Comparison of ENCODE assay signal across 17 cellular contexts in genomic region chr1:184509105-184509504, GRCh38.
DNase-seq lines count a peak whose midpoint lies in the region; ATAC-seq and TF ChIP-seq lines count a peak whose summit lies in the region.
"Had no signal": no experiment of that assay in that cellular context is flagged by ENCODE, and none has a peak within 500 bp of the region (broad histone marks: within the 10 kb centered on the region; RNA-seq: fewer than 3 reads in every experiment).

No MANE protein-coding gene starts in this region.

- TF ChIP-seq CTCF in AG10803 (conservative IDR thresholded peaks at IDR 0.05; ENCODE audit: low read length) (no peak), psoas muscle (IDR thresholded peaks at IDR 0.05) (no peak), suprapubic skin (IDR thresholded peaks at IDR 0.05) (no peak)

- H3K27ac ChIP-seq in muscle layer of duodenum (ENCODE audit: low read length) (peak overlapping the region; percentile 75), psoas muscle (peak overlapping the region; percentile 88), suprapubic skin (no peak overlapping the region)
- H3K27ac ChIP-seq: GM23248, HL-60 had no signal

- H3K9me3 ChIP-seq in muscle layer of duodenum (ENCODE audit: control insufficient read depth in 1 of 2, low read length in 2 of 2) (no peaks in the 10 kb centered on the region), psoas muscle (no peaks in the 10 kb centered on the region), suprapubic skin (no peaks in the 10 kb centered on the region)

- peak; percentile 29 for DNase-seq in AG10803 (ENCODE audit: low read depth)
- DNase-seq in amniotic epithelial cell (ENCODE audit: low read depth), result peak; percentile 89
- DNase-seq in psoas muscle, result no peak
- DNase-seq in suprapubic skin (ENCODE audit: low spot score in 2 of 2), result no peak
- DNase-seq in cortex of kidney (lab: John Stamatoyannopoulos, UW), result no peak
- no peak for DNase-seq in midbrain (lab: John Stamatoyannopoulos, UW)
- no peak for DNase-seq in NCI-H1105 (lab: John Stamatoyannopoulos, UW)
- DNase-seq: ACHN; C1 segment of cervical spinal cord; CD4-positive, alpha-beta memory T cell; DMS153; DND-41; GDM1; GM23248 had no signal

- no peak overlapping the region for H3K4me3 ChIP-seq in AG10803 (ENCODE audit: low read length)
- no peak overlapping the region for H3K4me3 ChIP-seq in muscle layer of duodenum (ENCODE audit: low read depth in 1 of 2, low read length in 2 of 2)
- no peak overlapping the region for H3K4me3 ChIP-seq in psoas muscle
- no peak overlapping the region for H3K4me3 ChIP-seq in suprapubic skin
- H3K4me3 ChIP-seq: GM23248 had no signal

- intact Hi-C loops in psoas muscle (cut with DNase I), result no loop called here

- no peak for ATAC-seq in psoas muscle
- ATAC-seq: HCT116 had no signal

- H3K36me3 ChIP-seq in muscle layer of duodenum (ENCODE audit: control insufficient read depth in 1 of 2, insufficient read depth in 2 of 2, low read length in 2 of 2) (peaks cover 0 to 3% of the 10 kb centered on the region in 2 donors), psoas muscle (ENCODE audit: insufficient read depth in 1 of 2, low read depth in 1 of 2) (peaks cover 3 to 35% of the 10 kb centered on the region in 2 donors), suprapubic skin (no peaks in the 10 kb centered on the region)

- WGBS in psoas muscle, 3 donors, result 82 to 94% (median 83%) methylated on average over 2 of the region's 2 CpGs
- WGBS in suprapubic skin, result 94% methylated on average over 2 of the region's 2 CpGs

- TF ChIP-seq EP300 in suprapubic skin (IDR thresholded peaks at IDR 0.05), result no peak

- H3K27me3 ChIP-seq in muscle layer of duodenum (ENCODE audit: low read depth, low read length), result no peaks in the 10 kb centered on the region
- H3K27me3 ChIP-seq in psoas muscle (ENCODE audit: insufficient read depth in 3 of 3, low read length in 2 of 3), result no peaks in the 10 kb centered on the region
- H3K27me3 ChIP-seq in suprapubic skin, result no peaks in the 10 kb centered on the region

- peaks cover 6 to 13% of the 10 kb centered on the region in 2 donors for H3K4me1 ChIP-seq in muscle layer of duodenum (ENCODE audit: control insufficient read depth in 1 of 2, insufficient read depth in 2 of 2, low read length in 2 of 2)
- peaks cover 60% of the 10 kb centered on the region for H3K4me1 ChIP-seq in psoas muscle
- peaks cover 44% of the 10 kb centered on the region for H3K4me1 ChIP-seq in suprapubic skin

- TF ChIP-seq POLR2A in suprapubic skin (IDR thresholded peaks at IDR 0.05), result no peak

Comparison
In these comparisons a context has a peak if more than half of its experiments do, and no peak if none do; other contexts are left out.
1. DNase-seq: peak in AG10803 (single experiment) and amniotic epithelial cell (single experiment); none in psoas muscle (0 of 2), suprapubic skin (0 of 2), cortex of kidney (single experiment), midbrain (single experiment) and NCI-H1105 (single experiment).